ENCODE assay signal across 15 cellular contexts in the genomic region with DNA sequence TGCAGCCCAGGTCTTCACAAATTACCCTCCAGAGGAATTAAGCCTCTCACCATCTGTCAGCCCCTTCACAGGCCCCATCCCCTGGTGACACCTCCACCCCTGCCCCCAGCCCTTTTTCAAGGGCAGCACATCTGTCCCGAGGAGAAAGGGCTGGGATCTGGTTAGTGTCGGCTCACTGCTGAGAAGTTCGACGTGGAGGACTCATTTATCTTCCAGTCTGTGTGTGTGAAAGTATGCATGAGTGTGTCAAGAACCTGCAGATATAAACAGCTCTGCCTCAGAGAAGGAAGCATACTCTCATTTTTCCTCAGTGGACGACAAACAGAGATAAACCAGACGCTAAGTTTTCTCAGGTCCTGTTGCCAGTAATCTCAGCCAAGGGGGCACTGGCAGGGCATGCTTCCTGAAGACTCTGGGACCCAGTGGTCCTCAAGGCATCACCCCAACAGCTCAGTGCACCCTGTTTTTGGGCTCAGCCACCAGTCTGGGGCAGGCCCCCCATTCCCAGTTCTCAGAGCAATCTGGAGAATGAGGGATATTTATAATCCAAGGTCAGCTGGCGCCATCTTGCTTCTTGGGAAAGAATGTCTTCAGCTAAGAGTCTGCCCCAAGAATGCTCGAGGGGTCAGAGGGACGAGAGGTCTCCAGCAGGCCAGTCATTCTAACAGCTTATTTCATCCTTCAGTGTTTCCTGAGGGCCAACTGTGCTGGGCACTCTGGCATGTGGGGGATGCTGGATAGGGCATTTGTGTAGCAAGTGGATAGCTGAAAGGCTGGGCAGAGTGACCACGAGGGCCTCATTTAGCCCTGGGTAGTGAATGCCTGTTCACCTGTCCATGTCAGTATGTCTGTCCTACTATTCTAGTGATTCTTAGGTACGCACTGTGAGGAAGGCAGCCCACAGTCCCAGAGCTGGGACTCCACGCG.
DNase-seq lines count a peak whose midpoint lies in the region; ATAC-seq and TF ChIP-seq lines count a peak whose summit lies in the region.
"Had no signal": no experiment of that assay in that cellular context is flagged by ENCODE, and none has a peak within 500 bp of the region (broad histone marks: within the 10 kb centered on the region; RNA-seq: fewer than 3 reads in every experiment).

No MANE protein-coding gene starts in this region.

- no peak overlapping the region for H3K4me3 ChIP-seq in Peyer's patch
- H3K4me3 ChIP-seq in cardiac muscle cell, result no peak overlapping the region
- H3K4me3 ChIP-seq in tibial nerve, result no peak overlapping the region
- H3K4me3 ChIP-seq: left lung had no signal

- TF ChIP-seq POLR2A in Peyer's patch (IDR thresholded peaks at IDR 0.05) (no peak), tibial nerve (IDR thresholded peaks at IDR 0.05) (no peak)

- no peaks in the 10 kb centered on the region for H3K9me3 Mint-ChIP-seq in osteocyte (ENCODE audit: unreplicated experiment)
- no peaks in the 10 kb centered on the region for H3K9me3 Mint-ChIP-seq in activated T-helper 2 cell treated with anti-CD3 and anti-CD28 coated beads, Interferon-gamma antibody, Interleukin-2, Interleukin-4, amounts not matched to agents 10 μg/mL and 5 μg/mL and 100 μg/mL, durations not matched to agents 14 hours and 24 hours and 36 hours

- WGBS in tibial nerve, 2 donors, result 77 to 79% methylated on average over 13 of the region's 13 CpGs

- H3K27ac ChIP-seq in Peyer's patch (peak overlapping the region in 1 of 4 donors; percentile 62), cardiac muscle cell (peak overlapping the region; percentile 95), tibial nerve (no peak overlapping the region)
- H3K27ac ChIP-seq: left lung had no signal

- peaks cover 13% of the 10 kb centered on the region for H3K4me1 Mint-ChIP-seq in osteocyte (ENCODE audit: unreplicated experiment)
- H3K4me1 Mint-ChIP-seq in activated T-helper 2 cell treated with anti-CD3 and anti-CD28 coated beads, Interferon-gamma antibody, Interleukin-2, Interleukin-4, amounts not matched to agents 10 μg/mL and 5 μg/mL and 100 μg/mL, durations not matched to agents 14 hours and 24 hours and 36 hours (ENCODE audit: low read depth), result no peaks in the 10 kb centered on the region

- no peaks in the 10 kb centered on the region for H3K9me3 ChIP-seq in Peyer's patch
- H3K9me3 ChIP-seq in cardiac muscle cell (ENCODE audit: low read depth), result no peaks in the 10 kb centered on the region
- H3K9me3 ChIP-seq in tibial nerve, result no peaks in the 10 kb centered on the region
- H3K9me3 ChIP-seq: left lung had no signal

- H3K4me1 ChIP-seq in Peyer's patch (peaks cover 0 to 16% (median 0%) of the 10 kb centered on the region in 4 donors), cardiac muscle cell (ENCODE audit: low read depth) (peaks cover 81% of the 10 kb centered on the region), tibial nerve (peaks cover 0 to 19% (median 0%) of the 10 kb centered on the region in 4 donors)

- intact Hi-C loops in activated T-helper 2 cell treated with anti-CD3 and anti-CD28 coated beads, Interferon-gamma antibody, Interleukin-2, Interleukin-4, amounts not matched to agents 10 μg/mL and 5 μg/mL and 100 μg/mL, durations not matched to agents 14 hours and 24 hours and 36 hours (cut with micrococcal nuclease), result no loop called here

- no peak for TF ChIP-seq CTCF in Peyer's patch (IDR thresholded peaks at IDR 0.05)
- no peak for TF ChIP-seq CTCF in cardiac muscle cell (IDR thresholded peaks at IDR 0.05; ENCODE audit: low read depth, low read length)
- peak; percentile 35 for TF ChIP-seq CTCF in osteocyte (IDR thresholded peaks at IDR 0.05)
- TF ChIP-seq CTCF in tibial nerve (IDR thresholded peaks at IDR 0.05), result no peak

- H3K27me3 Mint-ChIP-seq in osteocyte (ENCODE audit: unreplicated experiment), result peaks cover 30% of the 10 kb centered on the region
- H3K27me3 Mint-ChIP-seq in activated T-helper 2 cell treated with anti-CD3 and anti-CD28 coated beads, Interferon-gamma antibody, Interleukin-2, Interleukin-4, amounts not matched to agents 10 μg/mL and 5 μg/mL and 100 μg/mL, durations not matched to agents 14 hours and 24 hours and 36 hours (ENCODE audit: low read depth), result peaks cover 1% of the 10 kb centered on the region

- no peak overlapping the region for H3K4me3 Mint-ChIP-seq in osteocyte (ENCODE audit: unreplicated experiment)
- H3K4me3 Mint-ChIP-seq in activated T-helper 2 cell treated with anti-CD3 and anti-CD28 coated beads, Interferon-gamma antibody, Interleukin-2, Interleukin-4, amounts not matched to agents 10 μg/mL and 5 μg/mL and 100 μg/mL, durations not matched to agents 14 hours and 24 hours and 36 hours (ENCODE audit: low read depth), result no peak overlapping the region

- no peak for TF ChIP-seq EP300 in tibial nerve (IDR thresholded peaks at IDR 0.05)

- H3K27me3 ChIP-seq in Peyer's patch (no peaks in the 10 kb centered on the region), cardiac muscle cell (no peaks in the 10 kb centered on the region), tibial nerve (no peaks in the 10 kb centered on the region)
- H3K27me3 ChIP-seq: left lung had no signal

- no peaks in the 10 kb centered on the region for H3K36me3 Mint-ChIP-seq in osteocyte (ENCODE audit: unreplicated experiment)
- H3K36me3 Mint-ChIP-seq in activated T-helper 2 cell treated with anti-CD3 and anti-CD28 coated beads, Interferon-gamma antibody, Interleukin-2, Interleukin-4, amounts not matched to agents 10 μg/mL and 5 μg/mL and 100 μg/mL, durations not matched to agents 14 hours and 24 hours and 36 hours (ENCODE audit: low read depth), result no peaks in the 10 kb centered on the region

- H3K27ac Mint-ChIP-seq in osteocyte (ENCODE audit: unreplicated experiment), result no peak overlapping the region
- no peak overlapping the region for H3K27ac Mint-ChIP-seq in activated T-helper 2 cell treated with anti-CD3 and anti-CD28 coated beads, Interferon-gamma antibody, Interleukin-2, Interleukin-4, amounts not matched to agents 10 μg/mL and 5 μg/mL and 100 μg/mL, durations not matched to agents 14 hours and 24 hours and 36 hours

- DNase-seq in ELR (ENCODE audit: low read depth) (peak; percentile 8), Peyer's patch (peak in 2 of 3 donors; percentile 16 to 26), cardiac muscle cell (ENCODE audit: low read depth in 1 of 2, low spot score in 1 of 2) (peak in 1 of 2 donors; percentile 93), osteocyte (ENCODE audit: extremely low spot score, unreplicated experiment) (no peak), tibial nerve (ENCODE audit: low spot score in 2 of 2) (no peak), NCI-H526 treated with DMSO at 0.1 percent for 48 hours (lab: John Stamatoyannopoulos, UW) (no peak)
- DNase-seq in activated T-helper 2 cell treated with anti-CD3 and anti-CD28 coated beads, Interferon-gamma antibody, Interleukin-2, Interleukin-4, amounts not matched to agents 10 μg/mL and 5 μg/mL and 100 μg/mL, durations not matched to agents 14 hours and 24 hours and 36 hours (ENCODE audit: low spot score), result no peak
- DNase-seq: activated naive CD4-positive, alpha-beta T cell treated with Interleukin-2 at 50 U/mL for 16 hours; caudate nucleus; left lung; NCI-H1417 treated with DMSO at 0.1 percent for 48 hours; NCI-H748 treated with DMSO at 0.1 percent for 48 hours; SHP77; stimulated activated CD4-positive, alpha-beta T cell treated with anti-CD3 and anti-CD28 coated beads, Interleukin-12 subunit alpha, Interleukin-12 subunit beta, amount 100 ng/mL, for 4 hours had no signal

- H3K36me3 ChIP-seq in Peyer's patch (no peaks in the 10 kb centered on the region), cardiac muscle cell (no peaks in the 10 kb centered on the region), tibial nerve (no peaks in the 10 kb centered on the region)
- H3K36me3 ChIP-seq: left lung had no signal

- no peak for ATAC-seq in GM18502 (IDR thresholded peaks at IDR 0.05; ENCODE audit: poor library complexity, unreplicated experiment)
- ATAC-seq: left lung had no signal

Comparison
In these comparisons a context has a peak if more than half of its experiments do, and no peak if none do; other contexts are left out.
1. DNase-seq: peak in ELR (single experiment) and Peyer's patch (2 of 3); none in osteocyte (single experiment), tibial nerve (0 of 2), activated T-helper 2 cell treated with anti-CD3 and anti-CD28 coated beads, Interferon-gamma antibody, Interleukin-2, Interleukin-4, amounts not matched to agents 10 μg/mL and 5 μg/mL and 100 μg/mL, durations not matched to agents 14 hours and 24 hours and 36 hours (single experiment) and NCI-H526 treated with DMSO at 0.1 percent for 48 hours (single experiment).